Comparison of ENCODE assay signal across 8 cellular contexts in genomic region chr7:116525913-116526857, GRCh38. TPM values are rescaled to one million over a fixed set of nuclear protein-coding genes. Genes with fewer than 3 reads are reported as not detected.
DNase-seq lines count a peak whose midpoint lies in the region; ATAC-seq and TF ChIP-seq lines count a peak whose summit lies in the region.

No MANE protein-coding gene starts in this region.

- no peaks in the 10 kb centered on the region for H3K9me3 ChIP-seq in ascending aorta

- peak; percentile 97 for DNase-seq in Daoy (ENCODE audit: low read depth)
- peak; percentile 87 for DNase-seq in HuH-7 (ENCODE audit: low spot score)
- peak; percentile 84 for DNase-seq in SW480 (ENCODE audit: low spot score)
- DNase-seq in ascending aorta (ENCODE audit: low spot score in 2 of 2) = peak; percentile 14 to 89
- DNase-seq in hepatic stellate cell (ENCODE audit: low spot score) = peak; percentile 87
- DNase-seq in OCI-M2 (lab: John Stamatoyannopoulos, UW; ENCODE audit: unreplicated experiment) = no peak

- peaks cover 0 to 18% of the 10 kb centered on the region in 2 donors for H3K4me1 ChIP-seq in ascending aorta
- H3K4me1 ChIP-seq in rectal smooth muscle tissue (ENCODE audit: control insufficient read depth, insufficient read depth, low read length) = peaks cover 24% of the 10 kb centered on the region

- no peaks in the 10 kb centered on the region for H3K27me3 ChIP-seq in ascending aorta
- peaks cover 6% of the 10 kb centered on the region for H3K27me3 ChIP-seq in rectal smooth muscle tissue (ENCODE audit: control insufficient read depth, insufficient read depth, low read length)

- intact Hi-C loops in ascending aorta (cut with DNase I) = loop anchor here (1.0 to 5.0 kb wide), 10 partner anchors 27 to 349 kb away; partner anchors contain the start of genes CAV2 and TES

- peak overlapping the region; percentile 84 for H3K9ac ChIP-seq in rectal smooth muscle tissue (ENCODE audit: low read length)

- ATAC-seq in GM21528 (IDR thresholded peaks at IDR 0.05; ENCODE audit: low FRiP score, unreplicated experiment) = peak; percentile 94

- peak; percentile 49 to 97 (median 62) for TF ChIP-seq CTCF in ascending aorta (IDR thresholded peaks at IDR 0.05)

- H3K4me3 ChIP-seq in ascending aorta (peak overlapping the region; percentile 75 to 98), rectal smooth muscle tissue (ENCODE audit: low read length) (peak overlapping the region; percentile 93)

- H3K36me3 ChIP-seq in ascending aorta (peaks cover 0 to 9% of the 10 kb centered on the region in 2 donors), rectal smooth muscle tissue (ENCODE audit: control insufficient read depth, insufficient read depth, low read length) (peaks cover 2% of the 10 kb centered on the region)

- H3K27ac ChIP-seq in ascending aorta (peak overlapping the region; percentile 97 to 99), rectal smooth muscle tissue (ENCODE audit: low read depth, low read length) (peak overlapping the region; percentile 99)

RNA-seq across cellular contexts. Expression of gene CAV1, which starts 1.3 kb away (rescaled TPM):
- 465 and 514 TPM in 2 replicates for total RNA-seq in Daoy (2014; rRNA removed; shearing (Covaris generic))
- total RNA-seq in ascending aorta = 156 TPM

RNA-seq across cellular contexts. Expression of gene CAV2, which starts 26.6 kb away (rescaled TPM):
- 150 and 191 TPM in 2 replicates for total RNA-seq in Daoy (2014; rRNA removed; shearing (Covaris generic))
- total RNA-seq in ascending aorta = 92.6 TPM
